Comparison of ENCODE assay signal across 23 cellular contexts in genomic region chr3:86934851-86935250, GRCh38. TPM values are rescaled to one million over a fixed set of nuclear protein-coding genes. Genes with fewer than 3 reads are reported as not detected.
"Had no signal": no experiment of that assay in that cellular context is flagged by ENCODE, and none has a peak within 500 bp of the region (broad histone marks: within the 10 kb centered on the region; RNA-seq: fewer than 3 reads in every experiment).

No MANE protein-coding gene starts in this region.

- H3K27me3 ChIP-seq: breast epithelium, neural progenitor cell, right lobe of liver, upper lobe of left lung, vagina had no signal

- FAIRE-seq: islet of Langerhans had no signal

- H3K4me3 ChIP-seq: breast epithelium, coronary artery, neural progenitor cell, right lobe of liver, skin epidermis, upper lobe of left lung, vagina had no signal

- H3K27ac ChIP-seq: breast epithelium, coronary artery, neural progenitor cell, right lobe of liver, skin epidermis, upper lobe of left lung, vagina had no signal

- DNase-seq: activated B cell treated with CpG ODN at 0.5 μM for 24 hours; activated CD8-positive, alpha-beta memory T cell treated with anti-CD3 and anti-CD28 coated beads, Interleukin-2, amount 10 ng/mL, durations not matched to agents 7 days and 5 days; activated CD8-positive, alpha-beta T cell treated with anti-CD3 and anti-CD28 coated beads, Interleukin-2, amount 10 ng/mL, durations not matched to agents 7 days and 5 days; activated naive CD8-positive, alpha-beta T cell treated with anti-CD3 and anti-CD28 coated beads, Interleukin-2, amount 50 U/mL, for 24 hours; activated T-cell treated with anti-CD3 and anti-CD28 coated beads, Interleukin-2, amount 50 U/mL, for 48 hours; effector memory CD8-positive, alpha-beta T cell; foreskin melanocyte; natural killer cell; right lobe of liver; stimulated activated CD4-positive, alpha-beta T cell treated with anti-CD3 and anti-CD28 coated beads, Interleukin-12 subunit alpha, Interleukin-12 subunit beta, amount 100 ng/mL, for 4 hours; stimulated activated CD4-positive, alpha-beta T cell treated with anti-CD3 and anti-CD28 coated beads, Interleukin-4, amount 100 ng/mL, for 24 hours; substantia nigra; T-helper 2 cell; upper lobe of left lung had no signal

- H3K9me3 ChIP-seq: breast epithelium, right lobe of liver, upper lobe of left lung, vagina had no signal

- H2AFZ ChIP-seq: neural progenitor cell had no signal

- H3K4me1 ChIP-seq: breast epithelium, right lobe of liver had no signal

- H3K36me3 ChIP-seq: breast epithelium, neural progenitor cell, right lobe of liver, vagina had no signal

- ATAC-seq: activated CD8-positive, alpha-beta memory T cell treated with anti-CD3 and anti-CD28 coated beads, Interleukin-2, amount 10 ng/mL, durations not matched to agents 7 days and 5 days; activated CD8-positive, alpha-beta T cell treated with anti-CD3 and anti-CD28 coated beads, Interleukin-2, amount 10 ng/mL, durations not matched to agents 7 days and 5 days; activated naive CD8-positive, alpha-beta T cell treated with anti-CD3 and anti-CD28 coated beads, Interleukin-2, amount 50 U/mL, for 24 hours; effector memory CD8-positive, alpha-beta T cell; natural killer cell; right lobe of liver; SK-N-SH treated with all-trans-retinoic acid at 6 μM for 48 hours; stimulated activated effector memory CD8-positive, alpha-beta T cell treated with anti-CD3 and anti-CD28 coated beads, Interleukin-12 subunit alpha, Interleukin-12 subunit beta, amount 100 ng/mL, for 72 hours had no signal

- H3K9ac ChIP-seq: neural progenitor cell had no signal

- H3K4me2 ChIP-seq: neural progenitor cell had no signal

RNA-seq across cellular contexts. Expression of gene VGLL3, which starts 56.1 kb away (rescaled TPM):
- total RNA-seq: activated B cell treated with CpG ODN at 0.5 μM for 24 hours; activated CD8-positive, alpha-beta memory T cell treated with anti-CD3 and anti-CD28 coated beads, Interleukin-2, amount 10 ng/mL, durations not matched to agents 7 days and 5 days; activated CD8-positive, alpha-beta T cell treated with anti-CD3 and anti-CD28 coated beads, Interleukin-2, amount 10 ng/mL, durations not matched to agents 7 days and 5 days; activated T-helper 2 cell treated with anti-CD3 and anti-CD28 coated beads, Interferon-gamma antibody, Interleukin-2, Interleukin-4, amounts not matched to agents 10 μg/mL and 5 μg/mL and 100 μg/mL, durations not matched to agents 14 hours and 24 hours and 36 hours; natural killer cell had no signal
